10 cellular contexts compared by ENCODE assay signal in the genomic region with DNA sequence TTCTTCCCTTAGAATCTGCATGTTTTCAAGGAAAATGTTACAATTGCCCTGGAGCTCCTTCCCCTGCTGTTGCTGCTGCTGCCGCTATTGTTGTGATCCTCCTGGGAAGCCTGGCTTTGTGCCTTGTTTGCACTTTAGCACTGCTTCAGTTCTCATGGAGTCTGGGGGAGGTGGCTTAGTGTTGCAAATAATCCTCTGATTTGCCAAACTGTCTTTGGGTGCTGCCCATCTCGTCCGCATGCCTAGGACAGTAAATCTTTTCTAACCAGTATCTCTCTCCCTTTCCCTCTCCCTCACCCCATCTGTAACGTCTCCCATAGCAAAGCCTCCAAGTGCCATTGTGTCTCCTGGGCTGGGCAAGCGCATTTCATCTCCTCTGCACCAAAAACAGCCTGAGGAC. TPM values are rescaled to one million over a fixed set of nuclear protein-coding genes. Genes with fewer than 3 reads are reported as not detected.
DNase-seq lines count a peak whose midpoint lies in the region; ATAC-seq, FAIRE-seq and TF ChIP-seq lines count a peak whose summit lies in the region.
"Had no signal": no experiment of that assay in that cellular context is flagged by ENCODE, and none has a peak within 500 bp of the region (broad histone marks: within the 10 kb centered on the region; RNA-seq: fewer than 3 reads in every experiment).

No MANE protein-coding gene starts in this region.

- BruUV-seq in Caco-2 (replicated peaks; lab: Mats Ljungman, UMichigan): no TSS peak
- BruUV-seq in K562 (replicated peaks; lab: Mats Ljungman, UMichigan): no TSS peak

- H3K27ac ChIP-seq in K562 (ENCODE audit: extremely low read depth, low read depth, low read length) (no peak overlapping the region), mesodermal cell (ENCODE audit: low read depth, low read length, severe bottlenecking) (peak overlapping the region; percentile 32)

- no peaks in the 10 kb centered on the region for H3K27me3 Mint-ChIP-seq in Caco-2 (ENCODE audit: insufficient read depth, unreplicated experiment)

- in situ Hi-C loops in K562 (cut with MboI): no loop called here

- no peak overlapping the region for H3K4me2 ChIP-seq in K562 (ENCODE audit: insufficient read depth, low read length)

- TF ChIP-seq RAD21 in K562 (CRISPR knock-in tag; conservative IDR thresholded peaks at IDR 0.05 in 1 of 2, IDR thresholded peaks at IDR 0.05 in 1 of 2): no peak

- no peaks in the 10 kb centered on the region for H3K79me2 ChIP-seq in K562 (ENCODE audit: control insufficient read depth, insufficient read depth, low read length)

- TF ChIP-seq EP300 in K562 (IDR thresholded peaks at IDR 0.05; ENCODE audit: low read length): no peak

- no peaks in the 10 kb centered on the region for H3K9me3 Mint-ChIP-seq in Caco-2 (ENCODE audit: unreplicated experiment)

- H3K4me3 ChIP-seq in Caco-2 (ENCODE audit: low read depth, low read length) (no peak overlapping the region), K562 (no peak overlapping the region), mesodermal cell (ENCODE audit: extremely low read depth, insufficient read depth, low read length, poor library complexity, severe bottlenecking) (no peak overlapping the region)

- H3K4me3 Mint-ChIP-seq in Caco-2 (ENCODE audit: unreplicated experiment): no peak overlapping the region

- peaks cover 16% of the 10 kb centered on the region for H3K4me1 Mint-ChIP-seq in Caco-2 (ENCODE audit: low read depth, unreplicated experiment)

- POLR2A ChIA-PET in Caco-2 (lab: Charles Lee): no interaction called here
- POLR2A ChIA-PET in K562 (lab: Yijun Ruan, JAX): interaction anchor here (1.5 kb wide), 1 partner anchor 67 kb away, joined by 3 read pairs; no protein-coding TSS in a partner anchor

- peak overlapping the region; percentile 57 for H3K27ac Mint-ChIP-seq in Caco-2 (ENCODE audit: unreplicated experiment)

- H3K36me3 ChIP-seq in Caco-2 (ENCODE audit: control insufficient read depth, insufficient read depth, low read length): no peaks in the 10 kb centered on the region
- no peaks in the 10 kb centered on the region for H3K36me3 ChIP-seq in K562 (ENCODE audit: control insufficient read depth, insufficient read depth, low read length)
- no peaks in the 10 kb centered on the region for H3K36me3 ChIP-seq in mesodermal cell (ENCODE audit: control insufficient read depth, insufficient read depth, low read length)

- H3K9me3 ChIP-seq in Caco-2 (no peaks in the 10 kb centered on the region), K562 (replicated peaks; ENCODE audit: control insufficient read depth, insufficient read depth, low read depth, low read length) (no peaks in the 10 kb centered on the region), mesodermal cell (ENCODE audit: control insufficient read depth, low read length) (no peaks in the 10 kb centered on the region)

- H3K36me3 Mint-ChIP-seq in Caco-2 (ENCODE audit: insufficient read depth, unreplicated experiment): no peaks in the 10 kb centered on the region

- H2AFZ ChIP-seq in K562 (ENCODE audit: low read depth, low read length): no peak overlapping the region

- H3K27me3 ChIP-seq in Caco-2 (replicated peaks; ENCODE audit: control insufficient read depth, insufficient read depth, low read length): no peaks in the 10 kb centered on the region
- H3K27me3 ChIP-seq in K562 (ENCODE audit: control insufficient read depth in 2 of 2, insufficient read depth in 2 of 2, low read length in 2 of 2): peaks cover 15 to 24% of the 10 kb centered on the region in 2 experiments

- no peak for TF ChIP-seq CTCF in Caco-2 (IDR thresholded peaks at IDR 0.05; ENCODE audit: insufficient read depth in 1 of 2, low read depth in 1 of 2, low read length in 1 of 2, severe bottlenecking in 1 of 2, unreplicated experiment in 1 of 2)
- no peak for TF ChIP-seq CTCF in K562 (IDR thresholded peaks at IDR 0.05 in 2 of 3, conservative IDR thresholded peaks at IDR 0.05 in 1 of 3; ENCODE audit: insufficient read depth in 2 of 3, low read depth in 1 of 3, low read length in 3 of 3)

- H3K9me1 ChIP-seq in K562 (ENCODE audit: control insufficient read depth, insufficient read depth, low read length): no peaks in the 10 kb centered on the region

- CTCF ChIA-PET in Caco-2 (lab: Charles Lee): no interaction called here
- CTCF ChIA-PET in K562 (lab: Yijun Ruan, JAX; ENCODE audit: low intra/inter-chr PET ratio): no interaction called here

- DNase-seq in Caco-2: no peak
- peak; percentile 69 for DNase-seq in NCI-H2029 (lab: John Stamatoyannopoulos, UW)
- DNase-seq in K562 (ENCODE audit: extremely low read depth in 1 of 4, low spot score in 3 of 4): no peak
- DNase-seq in OCI-M2 (lab: John Stamatoyannopoulos, UW; ENCODE audit: unreplicated experiment): no peak
- DNase-seq: activated CD8-positive, alpha-beta memory T cell treated with anti-CD3 and anti-CD28 coated beads for 24 hours; OCI-M1 had no signal

- FAIRE-seq in K562 (lab: Jason Lieb, UNC): no peak

- intact Hi-C loops in Caco-2 (cut with micrococcal nuclease; ENCODE audit: unreplicated experiment): no loop called here
- intact Hi-C loops in K562 (cut with micrococcal nuclease): no loop called here

- ATAC-seq in K562 (no peak), GM18861 (IDR thresholded peaks at IDR 0.05; ENCODE audit: unreplicated experiment) (no peak), HG03097 (IDR thresholded peaks at IDR 0.05; ENCODE audit: low FRiP score, unreplicated experiment) (no peak), HG03280 (IDR thresholded peaks at IDR 0.05; ENCODE audit: unreplicated experiment) (no peak)

- 2% methylated on average over 5 of the region's 5 CpGs for WGBS in K562 (ENCODE audit: insufficient coverage, low coverage, missing lambda C conversion rate)
- 3 to 20% methylated on average over 4 to 5 of the region's 5 CpGs for WGBS in mesodermal cell (ENCODE audit: insufficient coverage in 2 of 2), 2 experiments

- H3K9ac ChIP-seq in K562 (ENCODE audit: insufficient read depth in 1 of 2, low read depth in 2 of 2, low read length in 2 of 2): no peak overlapping the region

- H4K20me1 ChIP-seq in K562 (replicated peaks; ENCODE audit: control insufficient read depth, insufficient read depth, low read length): no peaks in the 10 kb centered on the region

- TF ChIP-seq POLR2A in K562 (conservative IDR thresholded peaks at IDR 0.05): no peak

- H3K4me1 ChIP-seq in Caco-2: peaks cover 24% of the 10 kb centered on the region
- H3K4me1 ChIP-seq in K562 (replicated peaks in 1 of 2; ENCODE audit: control insufficient read depth in 2 of 2, insufficient read depth in 2 of 2, low read length in 2 of 2): peaks cover 0 to 6% of the 10 kb centered on the region in 2 experiments; a peak in 1 of 5 replicates
- H3K4me1 ChIP-seq in mesodermal cell (ENCODE audit: control insufficient read depth, insufficient read depth, low read length, poor library complexity, severe bottlenecking): peaks cover 19% of the 10 kb centered on the region

TF ChIP-seq in K562, 482 proteins besides CTCF, POLR2A, EP300 and RAD21:
- 0 out of 2 replicates have a peak, but pooled peaks have one; percentile 58 for TF ChIP-seq EZH2 (IDR thresholded peaks at IDR 0.05; ENCODE audit: borderline replicate concordance, low read depth, low read length)
- TF ChIP-seq HDAC6 (IDR thresholded peaks at IDR 0.05; ENCODE audit: low read depth, low read length): no peak
TF ChIP-seq in K562: peak in this region for 1.

RNA-seq across cellular contexts. Expression of gene FAM240B, which starts 30.3 kb away (rescaled TPM):
- total RNA-seq in Caco-2 (2022) (not detected in 2 replicates), K562 (2014; rRNA removed) (not detected in 2 replicates), K562 (2014; rRNA removed; fragmentation: Illumina TruSeq; extraction: Trizol) (not detected in 2 replicates), K562 (2015; rRNA removed; fragmentation: Illumina TruSeq; extraction: Trizol) (not detected in 2 replicates), K562 (2021) (not detected in 2 replicates)
- total RNA-seq in K562 (2011; cell fraction: chromatin; rRNA removed; ENCODE audit: low replicate concordance): not detected in 2 replicates
- not detected in 2 replicates for total RNA-seq in K562 (2011; cell fraction: nucleolus; rRNA removed)
- not detected in 2 replicates for total RNA-seq in K562 (2011; cell fraction: nucleoplasm; rRNA removed)
- polyA plus RNA-seq in K562 (2011; rRNA removed) (not detected in 2 replicates), K562 (2014; fragmentation: Illumina TruSeq; extraction: Trizol) (not detected in 2 replicates), K562 (2014; fragmentation: Nextera tagmentation; extraction: Ambion mirVana) (not detected), K562 (2014; rRNA removed) (not detected in 2 replicates)
- polyA plus RNA-seq in K562 (2011; cell fraction: cytosol; rRNA removed): not detected in 2 replicates
- polyA plus RNA-seq in K562 (2011; cell fraction: nucleus; rRNA removed): not detected in 2 replicates
- polyA plus RNA-seq in K562 (2012): not detected in 2 replicates
- polyA minus RNA-seq in K562 (2011; rRNA and poly(A)+ RNA removed): not detected in 2 replicates
- not detected in 2 replicates for polyA minus RNA-seq in K562 (2011; cell fraction: cytosol; rRNA and poly(A)+ RNA removed)
- not detected in 2 replicates for polyA minus RNA-seq in K562 (2011; cell fraction: nucleus; rRNA and poly(A)+ RNA removed)
- not detected for polyA plus RNA-seq in mesodermal cell (2013, experiment 1 of 2)
- polyA plus RNA-seq in mesodermal cell (2013, experiment 2 of 2): not detected
